Comparison of ENCODE assay signal across 1 cellular context in genomic region chr15:78315686-78316085, GRCh38.
A peak's percentile ranks its signal among the peaks of the same experiment; 100 is the strongest.
TF ChIP-seq lines count a peak whose summit lies in the region.

No MANE protein-coding gene starts in this region.

TF ChIP-seq in GM12878, 131 proteins besides CTCF, POLR2A, EP300 and RAD21:
- TF ChIP-seq SUZ12 (IDR thresholded peaks at IDR 0.05; ENCODE audit: unreplicated experiment) = no peak
- peak; percentile 20; the same call in 1 of the 2 replicates for TF ChIP-seq SMC3 (IDR thresholded peaks at IDR 0.05; ENCODE audit: borderline replicate concordance, low read length)
TF ChIP-seq in GM12878: peak in this region for 1.
